Comparison of ENCODE assay signal across 16 cellular contexts in genomic region chr21:31145271-31145801, GRCh38.
DNase-seq lines count a peak whose midpoint lies in the region; TF ChIP-seq lines count a peak whose summit lies in the region.
"Had no signal": no experiment of that assay in that cellular context is flagged by ENCODE, and none has a peak within 500 bp of the region (broad histone marks: within the 10 kb centered on the region; RNA-seq: fewer than 3 reads in every experiment).

No MANE protein-coding gene starts in this region.

- H3K4me1 Mint-ChIP-seq in endodermal cell = peaks cover 35% of the 10 kb centered on the region
- peaks cover 15% of the 10 kb centered on the region for H3K4me1 Mint-ChIP-seq in progenitor cell of endocrine pancreas (ENCODE audit: low read depth)

- DNase-seq in NCI-H82 (lab: John Stamatoyannopoulos, UW) = peak; percentile 25
- DNase-seq in NCI-H82 treated with DMSO at 0.1 percent for 48 hours (lab: John Stamatoyannopoulos, UW; ENCODE audit: unreplicated experiment) = no peak
- peak; percentile 28 for DNase-seq in NCI-H446 treated with DMSO at 0.1 percent for 48 hours (lab: John Stamatoyannopoulos, UW)
- no peak for DNase-seq in endodermal cell
- no peak for DNase-seq in progenitor cell of endocrine pancreas (ENCODE audit: low spot score, unreplicated experiment)
- no peak for DNase-seq in pons (ENCODE audit: low spot score)
- no peak for DNase-seq in vagina (ENCODE audit: extremely low spot score in 2 of 2)
- DNase-seq in CD1c-positive myeloid dendritic cell (ENCODE audit: extremely low spot score) = no peak
- DNase-seq: 8988T, DND-41, GDM1, NCI-H1436 treated with DMSO at 0.1 percent for 48 hours, NCI-H2081, NCI-H226, SHP77 had no signal

- H3K9me3 Mint-ChIP-seq in endodermal cell = peaks cover 6% of the 10 kb centered on the region
- peaks cover 5% of the 10 kb centered on the region for H3K9me3 Mint-ChIP-seq in progenitor cell of endocrine pancreas (ENCODE audit: low read depth)

- peaks cover 6% of the 10 kb centered on the region for H3K4me1 ChIP-seq in endodermal cell (ENCODE audit: control insufficient read depth, insufficient read depth, low read length)
- no peaks in the 10 kb centered on the region for H3K4me1 ChIP-seq in vagina

- H3K27me3 ChIP-seq in endodermal cell (ENCODE audit: control insufficient read depth, insufficient read depth, low read length, poor library complexity, severe bottlenecking) (no peaks in the 10 kb centered on the region), vagina (no peaks in the 10 kb centered on the region)

- no peak for TF ChIP-seq POLR2A in vagina (IDR thresholded peaks at IDR 0.05)

- H3K9me3 ChIP-seq in endodermal cell (ENCODE audit: control insufficient read depth, low read length) (peaks cover 9% of the 10 kb centered on the region), vagina (no peaks in the 10 kb centered on the region)

- H3K27ac Mint-ChIP-seq in endodermal cell = peak overlapping the region; percentile 50
- H3K27ac Mint-ChIP-seq in progenitor cell of endocrine pancreas = peak overlapping the region; percentile 45

- no peak overlapping the region for H3K4me3 Mint-ChIP-seq in endodermal cell
- H3K4me3 Mint-ChIP-seq in progenitor cell of endocrine pancreas (ENCODE audit: low read depth) = no peak overlapping the region

- H3K36me3 Mint-ChIP-seq in endodermal cell (ENCODE audit: low read depth) (peaks cover 45% of the 10 kb centered on the region), progenitor cell of endocrine pancreas (ENCODE audit: insufficient read depth) (peaks cover 11% of the 10 kb centered on the region)

- peaks cover 21% of the 10 kb centered on the region for H3K36me3 ChIP-seq in endodermal cell (ENCODE audit: control insufficient read depth, insufficient read depth, low read length)
- H3K36me3 ChIP-seq in vagina = no peaks in the 10 kb centered on the region

- 76 to 90% methylated on average over 3 to 4 of the region's 4 CpGs for WGBS in endodermal cell (ENCODE audit: insufficient coverage in 1 of 2, insufficient read length in 1 of 2), 2 experiments

- no peak overlapping the region for H3K9ac ChIP-seq in endodermal cell (ENCODE audit: extremely low read depth, low read length, poor library complexity, severe bottlenecking)

- intact Hi-C loops in vagina (cut with DNase I) = no loop called here

- H3K27ac ChIP-seq in endodermal cell (ENCODE audit: low read depth, low read length) = no peak overlapping the region
- no peak overlapping the region for H3K27ac ChIP-seq in vagina
- H3K27ac ChIP-seq: C4-2B had no signal

- H3K4me3 ChIP-seq in endodermal cell (ENCODE audit: low read length) (no peak overlapping the region), vagina (no peak overlapping the region)

- TF ChIP-seq CTCF in endodermal cell (conservative IDR thresholded peaks at IDR 0.05) (no peak), progenitor cell of endocrine pancreas (IDR thresholded peaks at IDR 0.05; ENCODE audit: unreplicated experiment) (no peak), vagina (IDR thresholded peaks at IDR 0.05) (no peak)

- H3K27me3 Mint-ChIP-seq in endodermal cell (ENCODE audit: insufficient read depth) = no peaks in the 10 kb centered on the region
- H3K27me3 Mint-ChIP-seq in progenitor cell of endocrine pancreas = no peaks in the 10 kb centered on the region

Comparison
In these comparisons a context has a peak if more than half of its experiments do, and no peak if none do; other contexts are left out.
1. DNase-seq: peak in NCI-H82 (single experiment) and NCI-H446 treated with DMSO at 0.1 percent for 48 hours (single experiment); none in NCI-H82 treated with DMSO at 0.1 percent for 48 hours (single experiment), endodermal cell (single experiment), progenitor cell of endocrine pancreas (single experiment), pons (single experiment), vagina (0 of 2) and CD1c-positive myeloid dendritic cell (single experiment).